In the genomic region with DNA sequence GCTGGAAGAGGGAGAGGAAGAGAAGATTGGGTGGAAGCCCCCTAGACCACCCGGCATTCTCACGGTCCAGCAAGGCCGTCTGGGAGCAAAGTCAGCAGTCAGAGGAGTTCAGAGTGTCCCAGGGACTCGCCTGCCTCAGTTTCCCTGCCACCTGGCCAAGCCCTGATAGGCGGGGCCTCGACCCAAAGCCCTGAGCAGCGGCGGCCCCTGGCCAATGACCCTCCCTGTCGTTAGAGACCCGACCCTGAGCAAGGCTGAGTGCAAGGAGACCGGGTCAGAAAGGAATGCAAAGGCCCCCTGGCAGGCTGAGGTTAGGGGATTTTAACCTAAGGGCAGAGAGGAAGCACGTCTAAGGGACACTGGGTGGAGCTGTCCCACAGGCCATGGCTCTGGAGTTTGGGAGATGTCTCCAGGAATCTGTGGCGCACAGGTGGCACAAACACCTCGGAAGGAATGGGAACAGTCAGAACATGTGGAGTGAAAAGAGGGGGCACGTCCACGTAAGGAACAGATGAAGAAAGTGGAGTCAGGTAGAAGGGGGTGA, we compare ENCODE assay signal across 13 cellular contexts.
"Had no signal": no experiment of that assay in that cellular context is flagged by ENCODE, and none has a peak within 500 bp of the region (broad histone marks: within the 10 kb centered on the region; RNA-seq: fewer than 3 reads in every experiment).

No MANE protein-coding gene starts in this region.

- H3K27ac ChIP-seq: esophagus muscularis mucosa, pancreas, stomach had no signal

- ATAC-seq: left ventricle myocardium superior, pancreas had no signal

- H3K4me1 ChIP-seq: esophagus muscularis mucosa, pancreas, stomach had no signal

- H3K27me3 ChIP-seq: esophagus muscularis mucosa, pancreas, stomach had no signal

- H3K36me3 ChIP-seq: esophagus muscularis mucosa, pancreas, stomach had no signal

- FAIRE-seq: endometrium, pancreas, urothelium cell line had no signal

- DNase-seq: activated CD4-positive, alpha-beta memory T cell treated with anti-CD3 and anti-CD28 coated beads for 36 hours; activated naive CD8-positive, alpha-beta T cell treated with anti-CD3 and anti-CD28 coated beads, Interleukin-2, amount 10 ng/mL, durations not matched to agents 7 days and 5 days; anterior cingulate cortex; head of caudate nucleus; left ventricle myocardium superior; nephron progenitor cell; pancreas; stimulated activated CD4-positive, alpha-beta T cell treated with anti-CD3 and anti-CD28 coated beads, Interleukin-4, amount 100 ng/mL, for 1 hour; stimulated activated CD8-positive, alpha-beta memory T cell treated with anti-CD3 and anti-CD28 coated beads, Interleukin-4, amount 100 ng/mL, for 48 hours; stomach had no signal

- H3K4me3 ChIP-seq: esophagus muscularis mucosa, pancreas, stomach had no signal

- H3K9me3 ChIP-seq: esophagus muscularis mucosa, pancreas, stomach had no signal
